8 cellular contexts compared by ENCODE assay signal in genomic region chr4:86977621-86978184, GRCh38. TPM values are rescaled to one million over a fixed set of nuclear protein-coding genes. Genes with fewer than 3 reads are reported as not detected.
DNase-seq lines count a peak whose midpoint lies in the region; ATAC-seq and TF ChIP-seq lines count a peak whose summit lies in the region.

No MANE protein-coding gene starts in this region.

- H3K4me1 ChIP-seq in endodermal cell (ENCODE audit: control insufficient read depth, insufficient read depth, low read length) = peaks cover 5% of the 10 kb centered on the region
- peaks cover 0 to 11% of the 10 kb centered on the region in 2 donors for H3K4me1 ChIP-seq in naive thymus-derived CD4-positive, alpha-beta T cell (ENCODE audit: control insufficient read depth in 2 of 2, insufficient read depth in 2 of 2, low read length in 2 of 2)

- WGBS in endodermal cell (ENCODE audit: insufficient coverage in 1 of 2, insufficient read length in 1 of 2), 2 experiments = 84 to 86% methylated on average over 1 to 5 of the region's 5 CpGs

- intact Hi-C loops in naive thymus-derived CD4-positive, alpha-beta T cell (cut with micrococcal nuclease) = loop anchor here (2.0 to 5.0 kb wide), 3 partner anchors 35 to 41 kb away; partner anchors contain the start of gene AFF1 (in 1 of the 2)

- peak overlapping the region; percentile 63 for H3K27ac Mint-ChIP-seq in endodermal cell
- H3K27ac Mint-ChIP-seq in stimulated activated naive CD8-positive, alpha-beta T cell treated with anti-CD3 and anti-CD28 coated beads, Interleukin-15, Interleukin-2, amounts not matched to agents 100 ng/mL and 50 ng/mL, for 24 hours = peak overlapping the region; percentile 42
- H3K27ac Mint-ChIP-seq in naive thymus-derived CD4-positive, alpha-beta T cell = peak overlapping the region in 3 of 9 donors; percentile 18 to 72 (median 66)

- ATAC-seq in GM18508 (IDR thresholded peaks at IDR 0.05; ENCODE audit: insufficient read depth, unreplicated experiment) = peak; percentile 92
- peak; percentile 80 for ATAC-seq in HG02852 (IDR thresholded peaks at IDR 0.05; ENCODE audit: unreplicated experiment)
- ATAC-seq in naive thymus-derived CD4-positive, alpha-beta T cell = no peak

- H3K9me3 Mint-ChIP-seq in endodermal cell = peaks cover 3% of the 10 kb centered on the region
- no peaks in the 10 kb centered on the region for H3K9me3 Mint-ChIP-seq in stimulated activated naive CD8-positive, alpha-beta T cell treated with anti-CD3 and anti-CD28 coated beads, Interleukin-15, Interleukin-2, amounts not matched to agents 100 ng/mL and 50 ng/mL, for 24 hours
- H3K9me3 Mint-ChIP-seq in naive thymus-derived CD4-positive, alpha-beta T cell = no peaks in the 10 kb centered on the region

- no peak for TF ChIP-seq CTCF in endodermal cell (conservative IDR thresholded peaks at IDR 0.05)

- CTCF ChIA-PET in naive thymus-derived CD4-positive, alpha-beta T cell (lab: Charles Lee) = no interaction called here

- no peaks in the 10 kb centered on the region for H3K9me3 ChIP-seq in endodermal cell (ENCODE audit: control insufficient read depth, low read length)
- H3K9me3 ChIP-seq in naive thymus-derived CD4-positive, alpha-beta T cell (ENCODE audit: control insufficient read depth in 2 of 3, low read length in 3 of 3) = no peaks in the 10 kb centered on the region

- no peaks in the 10 kb centered on the region for H3K27me3 ChIP-seq in endodermal cell (ENCODE audit: control insufficient read depth, insufficient read depth, low read length, poor library complexity, severe bottlenecking)
- H3K27me3 ChIP-seq in naive thymus-derived CD4-positive, alpha-beta T cell (ENCODE audit: control insufficient read depth in 2 of 2, insufficient read depth in 2 of 2, low read length in 2 of 2) = no peaks in the 10 kb centered on the region

- H3K4me1 Mint-ChIP-seq in endodermal cell = peaks cover 41% of the 10 kb centered on the region
- H3K4me1 Mint-ChIP-seq in stimulated activated naive CD8-positive, alpha-beta T cell treated with anti-CD3 and anti-CD28 coated beads, Interleukin-15, Interleukin-2, amounts not matched to agents 100 ng/mL and 50 ng/mL, for 24 hours (ENCODE audit: low read depth) = peaks cover 83% of the 10 kb centered on the region
- peaks cover 36 to 88% (median 60%) of the 10 kb centered on the region in 7 donors for H3K4me1 Mint-ChIP-seq in naive thymus-derived CD4-positive, alpha-beta T cell

- peaks cover 23% of the 10 kb centered on the region for H3K36me3 Mint-ChIP-seq in endodermal cell (ENCODE audit: low read depth)
- peaks cover 10% of the 10 kb centered on the region for H3K36me3 Mint-ChIP-seq in stimulated activated naive CD8-positive, alpha-beta T cell treated with anti-CD3 and anti-CD28 coated beads, Interleukin-15, Interleukin-2, amounts not matched to agents 100 ng/mL and 50 ng/mL, for 24 hours (ENCODE audit: low read depth)
- peaks cover 0 to 13% (median 5%) of the 10 kb centered on the region in 5 donors for H3K36me3 Mint-ChIP-seq in naive thymus-derived CD4-positive, alpha-beta T cell

- DNase-seq in ACHN (peak; percentile 66), NCI-H446 treated with DMSO at 0.1 percent for 48 hours (lab: John Stamatoyannopoulos, UW) (peak; percentile 8), endodermal cell (no peak), NCI-H2227 treated with DMSO at 0.1 percent for 48 hours (lab: John Stamatoyannopoulos, UW) (no peak)
- no peak for DNase-seq in naive thymus-derived CD4-positive, alpha-beta T cell

- peaks cover 17% of the 10 kb centered on the region for H3K36me3 ChIP-seq in endodermal cell (ENCODE audit: control insufficient read depth, insufficient read depth, low read length)
- H3K36me3 ChIP-seq in naive thymus-derived CD4-positive, alpha-beta T cell (ENCODE audit: control insufficient read depth in 2 of 3, insufficient read depth in 3 of 3, low read length in 3 of 3) = no peaks in the 10 kb centered on the region

- no peak overlapping the region for H3K4me3 ChIP-seq in endodermal cell (ENCODE audit: low read length)
- H3K4me3 ChIP-seq in naive thymus-derived CD4-positive, alpha-beta T cell (ENCODE audit: low read length) = no peak overlapping the region

- in situ Hi-C loops in ACHN (cut with HindIII; ENCODE audit: low pct_ligation_motif_present, low pct_unique_long_range_greater_than_20kb, low sequenced_read_pairs) = no loop called here

- H3K9ac ChIP-seq in endodermal cell (ENCODE audit: extremely low read depth, low read length, poor library complexity, severe bottlenecking) = no peak overlapping the region

- POLR2A ChIA-PET in naive thymus-derived CD4-positive, alpha-beta T cell (lab: Charles Lee) = no interaction called here

- no peak overlapping the region for H3K27ac ChIP-seq in endodermal cell (ENCODE audit: low read depth, low read length)
- H3K27ac ChIP-seq in naive thymus-derived CD4-positive, alpha-beta T cell (ENCODE audit: low read depth, low read length) = no peak overlapping the region

- no peak overlapping the region for H3K4me3 Mint-ChIP-seq in endodermal cell
- H3K4me3 Mint-ChIP-seq in stimulated activated naive CD8-positive, alpha-beta T cell treated with anti-CD3 and anti-CD28 coated beads, Interleukin-15, Interleukin-2, amounts not matched to agents 100 ng/mL and 50 ng/mL, for 24 hours = no peak overlapping the region
- no peak overlapping the region for H3K4me3 Mint-ChIP-seq in naive thymus-derived CD4-positive, alpha-beta T cell

- no peaks in the 10 kb centered on the region for H3K27me3 Mint-ChIP-seq in endodermal cell (ENCODE audit: insufficient read depth)
- H3K27me3 Mint-ChIP-seq in stimulated activated naive CD8-positive, alpha-beta T cell treated with anti-CD3 and anti-CD28 coated beads, Interleukin-15, Interleukin-2, amounts not matched to agents 100 ng/mL and 50 ng/mL, for 24 hours = no peaks in the 10 kb centered on the region
- H3K27me3 Mint-ChIP-seq in naive thymus-derived CD4-positive, alpha-beta T cell = no peaks in the 10 kb centered on the region

RNA-seq across cellular contexts. Expression of gene AFF1, which starts 42.9 kb away (rescaled TPM):
- 100 to 1,000 TPM; 134 to 171 TPM for total RNA-seq in endodermal cell
- 30.2 TPM for polyA plus RNA-seq in endodermal cell (2013, experiment 1 of 2)
- 31.3 TPM for polyA plus RNA-seq in endodermal cell (2013, experiment 2 of 2)
- total RNA-seq in naive thymus-derived CD4-positive, alpha-beta T cell = 10 to 100 TPM; 65.8 to 88.6 (median 78.7) TPM
- 10 to 100 TPM; 20.8 to 35.3 TPM for polyA plus RNA-seq in naive thymus-derived CD4-positive, alpha-beta T cell

Comparison
In these comparisons a context has a peak if more than half of its experiments do, and no peak if none do; other contexts are left out.
1. DNase-seq: peak in ACHN (single experiment) and NCI-H446 treated with DMSO at 0.1 percent for 48 hours (single experiment); none in endodermal cell (single experiment), NCI-H2227 treated with DMSO at 0.1 percent for 48 hours (single experiment) and naive thymus-derived CD4-positive, alpha-beta T cell (0 of 9).